ENCODE assay signal across 9 cellular contexts in the genomic region with DNA sequence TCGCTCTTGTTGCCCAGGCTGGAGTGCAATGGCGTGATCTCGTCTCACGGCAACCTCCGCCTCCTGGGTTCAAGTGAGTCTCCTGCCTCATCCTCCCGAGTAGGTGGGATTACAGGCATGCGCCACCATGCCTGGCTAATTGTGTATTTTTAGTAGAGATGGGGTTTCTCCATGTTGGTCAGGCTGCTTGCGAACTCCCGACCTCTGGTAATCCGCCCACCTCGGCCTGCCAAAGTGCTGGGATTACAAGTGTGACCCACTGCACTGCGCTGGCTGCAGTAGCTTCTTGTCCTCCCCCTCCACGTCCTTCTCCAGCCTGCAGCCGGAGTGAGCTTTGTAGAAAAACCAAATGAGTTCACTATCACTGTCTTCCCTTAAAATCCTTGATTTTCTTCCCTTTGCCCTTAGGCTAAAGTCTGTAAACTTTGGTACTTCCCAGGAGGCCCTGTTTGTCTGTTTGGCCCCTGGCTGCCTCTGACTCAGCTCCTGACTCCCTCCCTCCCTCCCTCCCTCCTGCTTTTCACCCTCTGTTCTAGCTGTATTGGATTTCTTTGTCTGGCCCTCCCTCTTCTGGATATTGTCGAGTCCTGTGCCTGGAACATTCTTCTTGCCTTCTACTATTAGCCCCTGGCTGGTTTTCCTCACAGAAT. TPM values are rescaled to one million over a fixed set of nuclear protein-coding genes. Genes with fewer than 3 reads are reported as not detected.
DNase-seq lines count a peak whose midpoint lies in the region; ATAC-seq and TF ChIP-seq lines count a peak whose summit lies in the region.
"Had no signal": no experiment of that assay in that cellular context is flagged by ENCODE, and none has a peak within 500 bp of the region (broad histone marks: within the 10 kb centered on the region; RNA-seq: fewer than 3 reads in every experiment).

No MANE protein-coding gene starts in this region.

- peak overlapping the region; percentile 76 for H3K9ac ChIP-seq in adipocyte (ENCODE audit: low read length)
- peak overlapping the region; percentile 25 for H3K9ac ChIP-seq in skeletal muscle satellite cell (ENCODE audit: low read depth, low read length)

- peak overlapping the region; percentile 69 for H3K4me3 Mint-ChIP-seq in HFFc6
- H3K4me3 Mint-ChIP-seq: stimulated activated naive CD8-positive, alpha-beta T cell treated with anti-CD3 and anti-CD28 coated beads, Interleukin-15, Interleukin-2, amounts not matched to agents 100 ng/mL and 50 ng/mL, for 24 hours had no signal

- no peaks in the 10 kb centered on the region; the same call in 1 of the 2 replicates for H3K27me3 Mint-ChIP-seq in HFFc6 (ENCODE audit: insufficient read depth)
- H3K27me3 Mint-ChIP-seq: stimulated activated naive CD8-positive, alpha-beta T cell treated with anti-CD3 and anti-CD28 coated beads, Interleukin-15, Interleukin-2, amounts not matched to agents 100 ng/mL and 50 ng/mL, for 24 hours had no signal

- peak overlapping the region; percentile 61 for H3K4me3 ChIP-seq in adipocyte (ENCODE audit: low read length)
- no peak overlapping the region for H3K4me3 ChIP-seq in skeletal muscle satellite cell (ENCODE audit: low read length)

- H3K9me3 ChIP-seq in adipocyte (ENCODE audit: control insufficient read depth, low read length) (no peaks in the 10 kb centered on the region), skeletal muscle satellite cell (replicated peaks; ENCODE audit: low read length) (no peaks in the 10 kb centered on the region)

- H3K36me3 Mint-ChIP-seq in HFFc6 (ENCODE audit: low read depth) = no peaks in the 10 kb centered on the region

- no peaks in the 10 kb centered on the region for H3K9me3 Mint-ChIP-seq in HFFc6
- H3K9me3 Mint-ChIP-seq: stimulated activated naive CD8-positive, alpha-beta T cell treated with anti-CD3 and anti-CD28 coated beads, Interleukin-15, Interleukin-2, amounts not matched to agents 100 ng/mL and 50 ng/mL, for 24 hours had no signal

- H3K4me1 ChIP-seq in adipocyte (ENCODE audit: control insufficient read depth, insufficient read depth, low read length) (peaks cover 40% of the 10 kb centered on the region), skeletal muscle satellite cell (ENCODE audit: control insufficient read depth, insufficient read depth, low read length) (peaks cover 13% of the 10 kb centered on the region)

- H3K27me3 ChIP-seq in adipocyte (replicated peaks; ENCODE audit: control insufficient read depth, insufficient read depth, low read length) = no peaks in the 10 kb centered on the region
- no peaks in the 10 kb centered on the region for H3K27me3 ChIP-seq in skeletal muscle satellite cell (ENCODE audit: control insufficient read depth, insufficient read depth, low read length)

- peaks cover 47% of the 10 kb centered on the region for H3K4me1 Mint-ChIP-seq in HFFc6 (ENCODE audit: low read depth)

- DNase-seq in HFFc6 (peak; percentile 85), adipocyte (ENCODE audit: low read depth) (peak; percentile 95), hepatic stellate cell (ENCODE audit: low spot score) (peak; percentile 86), T-helper 2 cell (no peak), activated gamma-delta T cell treated with Interleukin-2 at 50 U/mL for 16 hours (no peak)

- H3K27ac Mint-ChIP-seq in HFFc6 = peak overlapping the region; percentile 72

- H3K36me3 ChIP-seq in adipocyte (ENCODE audit: control insufficient read depth, insufficient read depth, low read length, severe bottlenecking) = no peaks in the 10 kb centered on the region
- no peaks in the 10 kb centered on the region for H3K36me3 ChIP-seq in skeletal muscle satellite cell (ENCODE audit: insufficient read depth, low read length)

- TF ChIP-seq CTCF in 22Rv1 (IDR thresholded peaks at IDR 0.05) (peak; percentile 28), HFFc6 (IDR thresholded peaks at IDR 0.05) (peak; percentile 66)

- ATAC-seq in GM18858 (IDR thresholded peaks at IDR 0.05; ENCODE audit: unreplicated experiment) = no peak

- peak overlapping the region; percentile 54 for H3K27ac ChIP-seq in 22Rv1

- H3K4me2 ChIP-seq in skeletal muscle satellite cell (ENCODE audit: low read length) = peak overlapping the region; percentile 46

RNA-seq across cellular contexts. Expression of gene PARD6B, which starts 12.9 kb away (rescaled TPM):
- total RNA-seq in HFFc6 (2021; fragmentation: NEBNext Ultra II Directional; extraction: Animal tissue kit (Norgen Biotek cat#: 25700)) = under 1 TPM; 0.24 to 0.68 (median 0.51) TPM
- total RNA-seq in skeletal muscle satellite cell (2012; rRNA removed) = 0.87 and 1.0 TPM in 2 replicates

RNA-seq across cellular contexts. Expression of gene BCAS4, which starts 50.6 kb away (rescaled TPM):
- total RNA-seq in HFFc6 (2021; fragmentation: NEBNext Ultra II Directional; extraction: Animal tissue kit (Norgen Biotek cat#: 25700)) = 10 to 100 TPM; 19.8 to 23.5 (median 21.7) TPM
- 4.8 and 5.3 TPM in 2 replicates for total RNA-seq in skeletal muscle satellite cell (2012; rRNA removed)

RNA-seq across cellular contexts. Expression of gene RIPOR3, which starts 52.9 kb away (rescaled TPM):
- under 1 TPM; 0.07 to 0.25 (median 0.11) TPM for total RNA-seq in HFFc6 (2021; fragmentation: NEBNext Ultra II Directional; extraction: Animal tissue kit (Norgen Biotek cat#: 25700))
- total RNA-seq in skeletal muscle satellite cell (2012; rRNA removed) = 1.3 and 2.8 TPM in 2 replicates

Comparison
In these comparisons a context has a peak if more than half of its experiments do, and no peak if none do; other contexts are left out.
1. DNase-seq: peak in HFFc6 (single experiment), adipocyte (single experiment) and hepatic stellate cell (single experiment); none in T-helper 2 cell (0 of 5) and activated gamma-delta T cell treated with Interleukin-2 at 50 U/mL for 16 hours (single experiment).